Comparison of ENCODE assay signal across 8 cellular contexts in the genomic region with DNA sequence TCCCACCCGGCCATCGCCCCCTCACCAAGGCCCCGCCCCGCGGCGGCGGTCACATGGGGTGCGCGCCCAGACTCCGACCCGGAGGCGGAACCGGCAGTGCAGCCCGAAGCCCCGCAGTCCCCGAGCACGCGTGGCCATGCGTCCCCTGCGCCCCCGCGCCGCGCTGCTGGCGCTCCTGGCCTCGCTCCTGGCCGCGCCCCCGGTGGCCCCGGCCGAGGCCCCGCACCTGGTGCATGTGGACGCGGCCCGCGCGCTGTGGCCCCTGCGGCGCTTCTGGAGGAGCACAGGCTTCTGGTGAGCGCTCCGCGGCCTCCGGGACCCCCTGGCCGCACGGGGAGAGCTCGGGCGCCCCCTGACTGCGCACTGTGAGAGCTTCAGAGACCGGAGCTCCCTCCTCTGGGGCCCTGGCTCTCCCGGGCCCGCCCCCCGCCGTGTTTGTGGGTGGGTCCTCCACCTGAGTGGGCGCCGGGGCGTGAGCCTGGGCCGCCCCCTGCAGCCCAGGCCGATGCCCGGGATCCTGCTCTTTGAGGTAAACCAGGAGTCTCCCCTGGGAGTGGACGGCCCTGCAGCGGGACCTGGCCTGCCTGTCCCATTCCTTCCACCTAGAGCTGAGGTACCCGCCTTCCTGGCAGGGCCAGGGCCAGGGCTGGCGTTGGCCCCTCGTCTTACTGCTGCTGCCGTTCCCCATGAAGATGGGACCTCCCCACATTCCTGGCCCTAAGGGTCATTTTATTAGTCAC. TPM values are rescaled to one million over a fixed set of nuclear protein-coding genes. Genes with fewer than 3 reads are reported as not detected.
DNase-seq lines count a peak whose midpoint lies in the region; ATAC-seq and TF ChIP-seq lines count a peak whose summit lies in the region.

A gene (plus strand): TSS at position 96 of the 740 bp plus-strand sequence. CDS start 41 bp downstream, at position 137.

- DNase-seq in DMS53 treated with DMSO at 0.1 percent for 48 hours (lab: John Stamatoyannopoulos, UW; ENCODE audit: unreplicated experiment) (peak; percentile 69), T-cell (peak; percentile 69 to 89 (median 82)), heart right ventricle (peak; percentile 78 to 86), posterior vena cava (ENCODE audit: low spot score) (peak; percentile 93), ureter (ENCODE audit: low spot score) (peak; percentile 86)
- DNase-seq in activated naive CD8-positive, alpha-beta T cell treated with anti-CD3 and anti-CD28 coated beads, Interleukin-2, amount 50 U/mL, for 16 hours (ENCODE audit: low read depth, low spot score), result peak; percentile 79

- peak within 1 kb of the TSS; percentile 86 to 96 (median 93) for H3K4me3 Mint-ChIP-seq in IgD-negative memory B cell
- H3K4me3 Mint-ChIP-seq in T-cell, result peak within 1 kb of the TSS; percentile 84 to 90 (median 86)

- POLR2A ChIA-PET in T-cell (lab: Charles Lee), result no interaction called here

- H3K4me3 ChIP-seq in heart right ventricle, result peak within 1 kb of the TSS; percentile 41 to 92 (median 76)

- ATAC-seq in GM21447 (IDR thresholded peaks at IDR 0.05; ENCODE audit: unreplicated experiment) (peak; percentile 74), T-cell (replicated peaks in 1 of 4) (peak; percentile 90 to 93 (median 92)), heart right ventricle (peak; percentile 79 to 92 (median 87))

- H3K27ac ChIP-seq in heart right ventricle, result peak within 1 kb of the TSS in 9 of 10 donors; percentile 6 to 84 (median 58)

- H3K27ac Mint-ChIP-seq in IgD-negative memory B cell, result peak within 1 kb of the TSS in 2 of 3 donors; percentile 58 to 83
- H3K27ac Mint-ChIP-seq in T-cell, result peak within 1 kb of the TSS; percentile 89 to 92

- H3K36me3 Mint-ChIP-seq in IgD-negative memory B cell (peaks cover 2% of the 10 kb centered on the region), T-cell (peaks cover 5% of the 10 kb centered on the region)

- intact Hi-C loops in heart right ventricle (cut with DNase I), result no loop called here
- intact Hi-C loops in posterior vena cava (cut with DNase I), result no loop called here

- H3K9me3 Mint-ChIP-seq in IgD-negative memory B cell (no peaks in the 10 kb centered on the region), T-cell (no peaks in the 10 kb centered on the region)

- peak in 8 of 9 donors; percentile 14 to 65 (median 52) for TF ChIP-seq CTCF in heart right ventricle (IDR thresholded peaks at IDR 0.05)

- peaks cover 7 to 16% (median 16%) of the 10 kb centered on the region in 3 donors for H3K4me1 Mint-ChIP-seq in IgD-negative memory B cell
- H3K4me1 Mint-ChIP-seq in T-cell, result peaks cover 15 to 32% (median 28%) of the 10 kb centered on the region in 3 donors

- peaks cover 0 to 15% (median 0%) of the 10 kb centered on the region in 9 donors for H3K36me3 ChIP-seq in heart right ventricle

- H3K27me3 Mint-ChIP-seq in IgD-negative memory B cell, result no peaks in the 10 kb centered on the region
- no peaks in the 10 kb centered on the region for H3K27me3 Mint-ChIP-seq in T-cell

- 1 to 2% methylated on average over 65 of the region's 65 CpGs for WGBS in heart right ventricle, 2 donors

- H3K27me3 ChIP-seq in heart right ventricle, result no peaks in the 10 kb centered on the region

- no peaks in the 10 kb centered on the region for H3K9me3 ChIP-seq in heart right ventricle

- peaks cover 4 to 32% (median 25%) of the 10 kb centered on the region in 9 donors for H3K4me1 ChIP-seq in heart right ventricle

- CTCF ChIA-PET in T-cell (lab: Charles Lee), result interaction anchor here in 1 of 2 donors (1.0 to 1.6 kb wide), 6 partner anchors 17 to 245 kb away, joined by 3 to 18 read pairs (median 4); a partner anchor contains a TSS

RNA-seq across cellular contexts. Expression of the gene that starts here (rescaled TPM):
- polyA plus RNA-seq in IgD-negative memory B cell (8.5 TPM), heart right ventricle (10 to 100 TPM in 1 of 2 donors, 1 to 10 TPM in 1; 4.6 to 13.3 TPM)
- total RNA-seq in T-cell (10 to 100 TPM; 60.4 to 96.5 (median 78.7) TPM), heart right ventricle (10 to 100 TPM in 1 of 10 donors, 1 to 10 TPM in 9; 6.0 to 10.4 (median 8.7) TPM), posterior vena cava (10 to 100 TPM; 19.0 to 29.0 TPM), ureter (76.4 TPM)

Comparison
In these comparisons a context has a peak if more than half of its experiments do, and no peak if none do; other contexts are left out.
1. Peak in every context shown above with its lines: DNase-seq, ATAC-seq, H3K4me3 ChIP-seq and H3K27ac ChIP-seq.